ENCODE assay signal across 9 cellular contexts in genomic region chr4:47486306-47486705, GRCh38. TPM values are rescaled to one million over a fixed set of nuclear protein-coding genes. Genes with fewer than 3 reads are reported as not detected.
DNase-seq lines count a peak whose midpoint lies in the region; ATAC-seq and TF ChIP-seq lines count a peak whose summit lies in the region.
"Had no signal": no experiment of that assay in that cellular context is flagged by ENCODE, and none has a peak within 500 bp of the region (broad histone marks: within the 10 kb centered on the region; RNA-seq: fewer than 3 reads in every experiment).

No MANE protein-coding gene starts in this region.

- DNase-seq in left ventricle myocardium inferior (no peak), Right ventricle myocardium inferior (ENCODE audit: missing footprints) (no peak), caudate nucleus (lab: John Stamatoyannopoulos, UW) (peak in 1 of 61 donors; percentile 13), uterus (no peak), NCI-H748 treated with DMSO at 0.1 percent for 48 hours (lab: John Stamatoyannopoulos, UW) (no peak)
- no peak for DNase-seq in stimulated activated naive CD4-positive, alpha-beta T cell treated with Interleukin-2 at 50 U/mL for 16 hours (lab: John Stamatoyannopoulos, UW)
- DNase-seq: NCI-H2029 had no signal

- intact Hi-C loops in left ventricle myocardium inferior (cut with micrococcal nuclease) (no loop called here), Right ventricle myocardium inferior (cut with DNase I) (loop anchor here (5.0 kb wide), 1 partner anchor 81 kb away; no protein-coding TSS in a partner anchor), uterus (cut with DNase I; ENCODE audit: low total_unique reads) (no loop called here)

- no peaks in the 10 kb centered on the region for H3K27me3 ChIP-seq in left ventricle myocardium inferior (ENCODE audit: low read depth)
- no peaks in the 10 kb centered on the region for H3K27me3 ChIP-seq in mucosa of stomach (ENCODE audit: control insufficient read depth, insufficient read depth, low read length)
- no peaks in the 10 kb centered on the region for H3K27me3 ChIP-seq in uterus

- no peak for TF ChIP-seq POLR2A in uterus (IDR thresholded peaks at IDR 0.05)

- peak overlapping the region; percentile 92 for H3K9ac ChIP-seq in mucosa of stomach (ENCODE audit: low read length)

- H3K4me3 ChIP-seq in left ventricle myocardium inferior (peak overlapping the region; percentile 72), mucosa of stomach (ENCODE audit: low read length) (peak overlapping the region; percentile 85), uterus (peak overlapping the region; percentile 43 to 53)

- peak overlapping the region; percentile 93 for H3K27ac ChIP-seq in left ventricle myocardium inferior (replicated peaks)
- peak overlapping the region; percentile 90 for H3K27ac ChIP-seq in caudate nucleus (ENCODE audit: low read depth, low read length)
- H3K27ac ChIP-seq in uterus = peak overlapping the region; percentile 92

- H3K4me1 ChIP-seq in left ventricle myocardium inferior (peaks cover 47% of the 10 kb centered on the region), mucosa of stomach (ENCODE audit: control insufficient read depth, insufficient read depth, low read length) (peaks cover 6% of the 10 kb centered on the region), uterus (peaks cover 0 to 8% of the 10 kb centered on the region in 2 donors)

- H3K36me3 ChIP-seq in left ventricle myocardium inferior (peaks cover 3% of the 10 kb centered on the region), mucosa of stomach (ENCODE audit: control insufficient read depth, insufficient read depth, low read length) (no peaks in the 10 kb centered on the region), uterus (no peaks in the 10 kb centered on the region)

- ATAC-seq in Right ventricle myocardium inferior (no peak), GM18520 (IDR thresholded peaks at IDR 0.05; ENCODE audit: unreplicated experiment) (no peak)

- peaks cover 7% of the 10 kb centered on the region for H3K9me3 ChIP-seq in left ventricle myocardium inferior (replicated peaks)
- H3K9me3 ChIP-seq in mucosa of stomach (ENCODE audit: control insufficient read depth, low read length) = no peaks in the 10 kb centered on the region
- no peaks in the 10 kb centered on the region for H3K9me3 ChIP-seq in uterus

- TF ChIP-seq CTCF in left ventricle myocardium inferior (IDR thresholded peaks at IDR 0.05; ENCODE audit: borderline replicate concordance) = no peak
- no peak for TF ChIP-seq CTCF in uterus (IDR thresholded peaks at IDR 0.05)

RNA-seq across cellular contexts. Expression of gene ATP10D, which starts 1.2 kb away (rescaled TPM):
- total RNA-seq in left ventricle myocardium inferior = 10.3 TPM
- total RNA-seq in Right ventricle myocardium inferior = 8.0 TPM
- 10 to 100 TPM; 17.4 to 52.6 (median 27.3) TPM for total RNA-seq in uterus

RNA-seq across cellular contexts. Expression of gene COMMD8, which starts 22.8 kb away (rescaled TPM):
- total RNA-seq in left ventricle myocardium inferior (20.8 TPM), Right ventricle myocardium inferior (17.2 TPM), uterus (10 to 100 TPM in 3 of 4 donors, 1 to 10 TPM in 1; 6.9 to 21.2 (median 15.0) TPM)
